In the genomic region with DNA sequence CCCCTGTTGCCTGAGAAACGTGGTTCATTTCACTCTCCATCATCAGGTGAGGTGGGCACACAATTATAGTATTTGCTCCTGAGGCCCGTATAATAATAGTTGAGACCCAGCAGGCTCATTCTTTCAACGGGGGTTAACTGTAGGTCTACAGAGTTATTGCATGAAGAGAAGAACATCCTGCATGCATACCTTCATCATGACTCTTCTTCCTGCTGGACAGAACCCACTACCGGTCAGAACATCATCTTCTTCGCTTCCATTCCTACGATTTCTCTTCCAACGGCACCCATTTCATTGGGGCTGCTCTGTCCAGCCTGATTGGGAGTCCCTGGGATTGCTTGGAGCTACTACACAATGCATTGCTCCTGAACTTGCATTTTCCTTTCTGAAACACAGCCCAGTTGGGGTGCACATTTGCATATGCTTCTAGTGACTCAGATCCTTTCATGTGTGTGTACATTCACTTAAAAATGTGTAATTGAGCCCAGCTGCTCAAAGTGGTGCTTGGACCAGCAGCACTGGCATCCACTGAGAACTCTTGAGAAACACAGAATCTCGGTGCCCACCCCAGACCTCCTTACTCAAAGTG, we compare ENCODE assay signal across 21 cellular contexts. TPM values are rescaled to one million over a fixed set of nuclear protein-coding genes. Genes with fewer than 3 reads are reported as not detected.
A peak's percentile ranks its signal among the peaks of the same experiment; 100 is the strongest.
DNase-seq lines count a peak whose midpoint lies in the region; ATAC-seq, FAIRE-seq and TF ChIP-seq lines count a peak whose summit lies in the region.
"Had no signal": no experiment of that assay in that cellular context is flagged by ENCODE, and none has a peak within 500 bp of the region (broad histone marks: within the 10 kb centered on the region; RNA-seq: fewer than 3 reads in every experiment).

No MANE protein-coding gene starts in this region.

- FAIRE-seq in bronchial epithelial cell (lab: Jason Lieb, UNC) = no peak
- FAIRE-seq: GM12878 had no signal

- peak; percentile 23 for DNase-seq in AG09309 (ENCODE audit: low read depth)
- DNase-seq in HFFc6 = peak; percentile 17
- DNase-seq in bronchial epithelial cell (ENCODE audit: low read depth) = peak; percentile 8
- peak in 1 of 2 donors; percentile 64 for DNase-seq in foreskin keratinocyte
- DNase-seq in aorta = no peak
- DNase-seq in natural killer cell = no peak
- DNase-seq: activated CD4-positive, alpha-beta T cell treated with anti-CD3 and anti-CD28 coated beads for 48 hours; activated naive CD4-positive, alpha-beta T cell treated with anti-CD3 and anti-CD28 coated beads, Interleukin-2, amount 50 U/mL, for 16 hours; body of pancreas; CD8-positive, alpha-beta T cell; colonic mucosa; IMR-90; NCI-H1417 treated with DMSO at 0.1 percent for 48 hours; NK-92 treated with Interleukin-12 subunit alpha and Interleukin-12 subunit beta, amount 100 ng/mL, for 24 hours; Peyer's patch; sigmoid colon; T-helper 17 cell had no signal

- H3K4me1 Mint-ChIP-seq in HFFc6 (ENCODE audit: low read depth) = peaks cover 8% of the 10 kb centered on the region; the same call in 1 of the 2 replicates
- no peaks in the 10 kb centered on the region for H3K4me1 Mint-ChIP-seq in natural killer cell
- H3K4me1 Mint-ChIP-seq: T-helper 17 cell had no signal

- H3K4me3 ChIP-seq in AG09309 (ENCODE audit: control insufficient read depth, low read depth, low read length) (no peak overlapping the region), bronchial epithelial cell (ENCODE audit: low read depth, low read length) (no peak overlapping the region), aorta (ENCODE audit: low read length in 2 of 2) (no peak overlapping the region)
- H3K4me3 ChIP-seq: body of pancreas, colonic mucosa, GM12878, Peyer's patch, sigmoid colon, SJSA1 had no signal

- ATAC-seq in foreskin keratinocyte (peak; percentile 77), aorta (ENCODE audit: low FRiP score) (no peak), HG03108 (IDR thresholded peaks at IDR 0.05; ENCODE audit: unreplicated experiment) (no peak), natural killer cell (no peak)
- ATAC-seq: body of pancreas; CD8-positive, alpha-beta T cell; GM12878; T-helper 17 cell had no signal

- H3K27ac ChIP-seq in foreskin keratinocyte = no peak overlapping the region
- no peak overlapping the region for H3K27ac ChIP-seq in aorta (ENCODE audit: low read depth in 1 of 2, low read length in 2 of 2)
- H3K27ac ChIP-seq: body of pancreas, colonic mucosa, Peyer's patch, sigmoid colon, SJSA1 had no signal

- TF ChIP-seq CTCF in AG09309 (IDR thresholded peaks at IDR 0.05; ENCODE audit: control insufficient read depth, insufficient read depth, low read depth, low read length, missing control alignments) (no peak), HFFc6 (IDR thresholded peaks at IDR 0.05) (no peak), bronchial epithelial cell (IDR thresholded peaks at IDR 0.05; ENCODE audit: insufficient read depth, low read length, severe bottlenecking) (no peak), foreskin keratinocyte (conservative IDR thresholded peaks at IDR 0.05) (no peak), natural killer cell (IDR thresholded peaks at IDR 0.05) (no peak)

- no peaks in the 10 kb centered on the region for H3K36me3 Mint-ChIP-seq in HFFc6 (ENCODE audit: low read depth)
- H3K36me3 Mint-ChIP-seq in natural killer cell = no peaks in the 10 kb centered on the region
- H3K36me3 Mint-ChIP-seq: CD8-positive, alpha-beta T cell had no signal

- H3K4me1 ChIP-seq in foreskin keratinocyte (peaks cover 12% of the 10 kb centered on the region), aorta (ENCODE audit: control insufficient read depth in 1 of 2, insufficient read depth in 2 of 2, low read length in 2 of 2) (no peaks in the 10 kb centered on the region)
- H3K4me1 ChIP-seq: body of pancreas, colonic mucosa, SJSA1 had no signal

- H3K9me3 ChIP-seq in aorta (ENCODE audit: control insufficient read depth, low read length) = no peaks in the 10 kb centered on the region
- H3K9me3 ChIP-seq: body of pancreas, colonic mucosa, Peyer's patch, sigmoid colon, SJSA1 had no signal

- H3K27ac Mint-ChIP-seq in HFFc6 (no peak overlapping the region), natural killer cell (no peak overlapping the region)
- H3K27ac Mint-ChIP-seq: CD8-positive, alpha-beta T cell; T-helper 17 cell had no signal

- H3K36me3 ChIP-seq in bronchial epithelial cell (ENCODE audit: control insufficient read depth, insufficient read depth, low read length) (no peaks in the 10 kb centered on the region), aorta (ENCODE audit: control insufficient read depth in 1 of 2, insufficient read depth in 2 of 2, low read length in 1 of 2) (no peaks in the 10 kb centered on the region)
- H3K36me3 ChIP-seq: colonic mucosa, Peyer's patch, sigmoid colon, SJSA1 had no signal

- intact Hi-C loops in aorta (cut with DNase I) = no loop called here
- intact Hi-C loops in natural killer cell (cut with micrococcal nuclease) = no loop called here

- H3K27me3 ChIP-seq in bronchial epithelial cell (ENCODE audit: control insufficient read depth, insufficient read depth, low read length) (no peaks in the 10 kb centered on the region), foreskin keratinocyte (no peaks in the 10 kb centered on the region), aorta (ENCODE audit: control insufficient read depth in 1 of 2, insufficient read depth in 2 of 2, low read length in 1 of 2) (no peaks in the 10 kb centered on the region)
- H3K27me3 ChIP-seq: body of pancreas, colonic mucosa, Peyer's patch, sigmoid colon, SJSA1 had no signal

- no peak overlapping the region; the same call in 1 of the 2 replicates for H3K4me3 Mint-ChIP-seq in HFFc6
- no peak overlapping the region for H3K4me3 Mint-ChIP-seq in natural killer cell
- H3K4me3 Mint-ChIP-seq: CD8-positive, alpha-beta T cell; T-helper 17 cell had no signal

- WGBS in aorta, 2 donors = 91 to 94% methylated on average over 8 of the region's 8 CpGs

- H3K27me3 Mint-ChIP-seq in HFFc6 (ENCODE audit: insufficient read depth) (no peaks in the 10 kb centered on the region), natural killer cell (ENCODE audit: low read depth in 2 of 2) (peaks cover 2 to 10% of the 10 kb centered on the region in 2 donors)

- H3K9me3 Mint-ChIP-seq in HFFc6 (peaks cover 24% of the 10 kb centered on the region), natural killer cell (no peaks in the 10 kb centered on the region)
- H3K9me3 Mint-ChIP-seq: CD8-positive, alpha-beta T cell had no signal

RNA-seq across cellular contexts. Expression of a gene that starts 57.4 kb away (rescaled TPM):
- not detected for total RNA-seq in HFFc6 (2021; fragmentation: NEBNext Ultra II Directional; extraction: Animal tissue kit (Norgen Biotek cat#: 25700))
- total RNA-seq in bronchial epithelial cell (under 0.01 and 0.26 TPM in 2 replicates), foreskin keratinocyte (0.20 and 0.25 TPM in 2 replicates), aorta (10 to 100 TPM; 23.9 to 24.9 TPM), natural killer cell (1 to 10 TPM in 1 of 3 donors, under 1 TPM in 2; 0.09 to 5.5 (median 0.99) TPM)
- polyA plus RNA-seq in foreskin keratinocyte (0.10 and 0.15 TPM in 2 replicates), aorta (10 to 100 TPM in 1 of 2 donors, 1 to 10 TPM in 1; 8.8 to 14.4 TPM)
- total RNA-seq: CD8-positive, alpha-beta T cell; GM12878; IMR-90; SJSA1 had no signal
- polyA plus RNA-seq: AG04450, IMR-90 had no signal

Comparison
In these comparisons a context has a peak if more than half of its experiments do, and no peak if none do; other contexts are left out.
1. DNase-seq: peak in AG09309 (single experiment), HFFc6 (single experiment) and bronchial epithelial cell (single experiment); none in aorta (0 of 2) and natural killer cell (single experiment).